2 cellular contexts compared by ENCODE assay signal in the genomic region with DNA sequence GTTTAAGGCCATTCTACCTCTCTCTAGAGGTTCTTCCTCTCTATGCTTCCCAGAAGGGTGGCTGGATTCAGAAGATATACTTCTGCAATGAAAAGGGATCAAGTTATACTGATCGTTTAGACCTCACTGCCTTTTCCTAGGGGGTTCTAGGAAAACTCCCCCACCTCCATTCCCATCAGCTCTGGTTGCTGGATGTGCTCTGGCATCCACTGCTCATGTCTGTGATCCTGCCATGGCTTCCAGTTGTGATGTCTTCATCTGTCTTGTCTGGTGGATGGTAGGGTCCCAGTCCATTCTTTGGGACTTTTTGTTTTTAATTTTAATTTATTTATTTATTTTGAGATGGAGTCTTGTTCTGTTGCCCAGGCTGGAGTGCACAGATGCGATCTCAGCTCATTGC.
A peak's percentile ranks its signal among the peaks of the same experiment; 100 is the strongest.
TF ChIP-seq lines count a peak whose summit lies in the region.

No MANE protein-coding gene starts in this region.

TF ChIP-seq in GM12878, 131 proteins besides CTCF, POLR2A, EP300 and RAD21 (continued from another document):
- no peak for TF ChIP-seq TARDBP (IDR thresholded peaks at IDR 0.05; ENCODE audit: borderline replicate concordance)
- TF ChIP-seq, protein P1, sequence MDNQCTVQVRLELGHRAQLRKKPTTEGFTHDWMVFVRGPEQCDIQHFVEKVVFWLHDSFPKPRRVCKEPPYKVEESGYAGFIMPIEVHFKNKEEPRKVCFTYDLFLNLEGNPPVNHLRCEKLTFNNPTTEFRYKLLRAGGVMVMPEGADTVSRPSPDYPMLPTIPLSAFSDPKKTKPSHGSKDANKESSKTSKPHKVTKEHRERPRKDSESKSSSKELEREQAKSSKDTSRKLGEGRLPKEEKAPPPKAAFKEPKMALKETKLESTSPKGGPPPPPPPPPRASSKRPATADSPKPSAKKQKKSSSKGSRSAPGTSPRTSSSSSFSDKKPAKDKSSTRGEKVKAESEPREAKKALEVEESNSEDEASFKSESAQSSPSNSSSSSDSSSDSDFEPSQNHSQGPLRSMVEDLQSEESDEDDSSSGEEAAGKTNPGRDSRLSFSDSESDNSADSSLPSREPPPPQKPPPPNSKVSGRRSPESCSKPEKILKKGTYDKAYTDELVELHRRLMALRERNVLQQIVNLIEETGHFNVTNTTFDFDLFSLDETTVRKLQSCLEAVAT (IDR thresholded peaks at IDR 0.05) = peak; percentile 62; the same call in 1 of the 2 replicates

TF ChIP-seq in K562, 482 proteins besides CTCF, POLR2A, EP300 and RAD21:
- TF ChIP-seq, protein P2, sequence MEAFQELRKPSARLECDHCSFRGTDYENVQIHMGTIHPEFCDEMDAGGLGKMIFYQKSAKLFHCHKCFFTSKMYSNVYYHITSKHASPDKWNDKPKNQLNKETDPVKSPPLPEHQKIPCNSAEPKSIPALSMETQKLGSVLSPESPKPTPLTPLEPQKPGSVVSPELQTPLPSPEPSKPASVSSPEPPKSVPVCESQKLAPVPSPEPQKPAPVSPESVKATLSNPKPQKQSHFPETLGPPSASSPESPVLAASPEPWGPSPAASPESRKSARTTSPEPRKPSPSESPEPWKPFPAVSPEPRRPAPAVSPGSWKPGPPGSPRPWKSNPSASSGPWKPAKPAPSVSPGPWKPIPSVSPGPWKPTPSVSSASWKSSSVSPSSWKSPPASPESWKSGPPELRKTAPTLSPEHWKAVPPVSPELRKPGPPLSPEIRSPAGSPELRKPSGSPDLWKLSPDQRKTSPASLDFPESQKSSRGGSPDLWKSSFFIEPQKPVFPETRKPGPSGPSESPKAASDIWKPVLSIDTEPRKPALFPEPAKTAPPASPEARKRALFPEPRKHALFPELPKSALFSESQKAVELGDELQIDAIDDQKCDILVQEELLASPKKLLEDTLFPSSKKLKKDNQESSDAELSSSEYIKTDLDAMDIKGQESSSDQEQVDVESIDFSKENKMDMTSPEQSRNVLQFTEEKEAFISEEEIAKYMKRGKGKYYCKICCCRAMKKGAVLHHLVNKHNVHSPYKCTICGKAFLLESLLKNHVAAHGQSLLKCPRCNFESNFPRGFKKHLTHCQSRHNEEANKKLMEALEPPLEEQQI (IDR thresholded peaks at IDR 0.05) = no peak
- TF ChIP-seq ZNF3 (CRISPR knock-in tag; IDR thresholded peaks at IDR 0.05) = no peak
- peak; percentile 72 for TF ChIP-seq ZBTB17 (CRISPR knock-in tag; IDR thresholded peaks at IDR 0.05)
- no peak for TF ChIP-seq ZNF41 (CRISPR knock-in tag; conservative IDR thresholded peaks at IDR 0.05)
- TF ChIP-seq ZFP30 (CRISPR knock-in tag; IDR thresholded peaks at IDR 0.05; ENCODE audit: borderline replicate concordance) = no peak
